Comparison of ENCODE assay signal across 8 cellular contexts in the genomic region with DNA sequence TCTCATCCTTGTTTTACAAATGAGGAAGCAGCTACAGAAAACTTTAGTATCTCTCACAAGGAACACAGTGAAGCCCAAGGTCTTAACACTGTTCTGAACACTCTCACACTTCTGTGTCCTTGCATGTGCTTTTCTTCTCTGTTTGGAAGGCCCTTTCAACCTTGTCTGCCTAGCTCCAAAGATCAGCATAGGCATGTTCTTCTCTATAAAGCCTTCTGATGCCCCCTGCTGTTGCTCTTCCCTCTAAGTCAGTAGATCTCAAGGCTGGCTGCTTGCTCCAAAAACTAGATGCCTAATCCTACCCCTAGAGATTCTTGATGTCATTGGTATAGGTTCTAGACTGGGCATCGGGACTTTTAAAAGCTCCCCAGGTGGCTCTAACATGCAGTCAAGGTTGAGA. TPM values are rescaled to one million over a fixed set of nuclear protein-coding genes. Genes with fewer than 3 reads are reported as not detected.
DNase-seq lines count a peak whose midpoint lies in the region; ATAC-seq, FAIRE-seq and TF ChIP-seq lines count a peak whose summit lies in the region.

No MANE protein-coding gene starts in this region.

- TF ChIP-seq POLR2A in HepG2 (IDR thresholded peaks at IDR 0.05; ENCODE audit: insufficient read depth in 1 of 2, low read depth in 2 of 2, low read length in 2 of 2), result no peak

- H3K4me2 ChIP-seq in GM23248 (ENCODE audit: unreplicated experiment) (peak overlapping the region; percentile 83), MM.1S (ENCODE audit: low read depth, low read length) (no peak overlapping the region), HepG2 (ENCODE audit: low read depth, low read length) (peak overlapping the region; percentile 71)

- no peaks in the 10 kb centered on the region for H3K27me3 Mint-ChIP-seq in chondrocyte (ENCODE audit: low read depth)

- H4K20me1 ChIP-seq in GM23248 (ENCODE audit: insufficient read depth) (no peaks in the 10 kb centered on the region), MM.1S (ENCODE audit: insufficient read depth, low read length) (no peaks in the 10 kb centered on the region), HepG2 (ENCODE audit: insufficient read depth, low read length) (no peaks in the 10 kb centered on the region)

- no peaks in the 10 kb centered on the region for H3K27me3 ChIP-seq in GM23248 (replicated peaks; ENCODE audit: insufficient read depth)
- no peaks in the 10 kb centered on the region for H3K27me3 ChIP-seq in MM.1S (replicated peaks; ENCODE audit: insufficient read depth, low read length)
- H3K27me3 ChIP-seq in HepG2 (ENCODE audit: control insufficient read depth in 1 of 2, insufficient read depth in 2 of 2, low read length in 2 of 2), result no peaks in the 10 kb centered on the region

- no peaks in the 10 kb centered on the region for H3K9me3 ChIP-seq in GM23248 (ENCODE audit: low read depth)
- no peaks in the 10 kb centered on the region for H3K9me3 ChIP-seq in MM.1S (replicated peaks; ENCODE audit: insufficient read depth, low read length)
- H3K9me3 ChIP-seq in HepG2 (ENCODE audit: low read length), result no peaks in the 10 kb centered on the region

- H3K79me2 ChIP-seq in GM23248 (ENCODE audit: insufficient read depth) (peaks cover 9% of the 10 kb centered on the region; the same call in 1 of the 2 replicates), MM.1S (ENCODE audit: low read length) (peaks cover 29% of the 10 kb centered on the region), HepG2 (ENCODE audit: insufficient read depth, low read length) (peaks cover 5% of the 10 kb centered on the region)

- POLR2A ChIA-PET in HepG2 (lab: Yijun Ruan, JAX), result interaction anchor here (0.6 to 3.1 kb wide), 10 partner anchors 18 to 208 kb away, joined by 3 to 91 read pairs (median 4); a partner anchor contains a TSS

- no peaks in the 10 kb centered on the region for H3K36me3 Mint-ChIP-seq in chondrocyte (ENCODE audit: low read depth)

- DNase-seq in activated CD4-positive, CD25-positive, alpha-beta regulatory T cell treated with anti-CD3 and anti-CD28 coated beads, Interleukin-2, amount 50 U/mL, for 72 hours, result no peak
- DNase-seq in GM23248, result peak; percentile 84
- peak; percentile 50 for DNase-seq in MM.1S
- DNase-seq in SK-N-DZ (ENCODE audit: low spot score), result peak; percentile 51
- no peak for DNase-seq in chondrocyte (ENCODE audit: low spot score)
- DNase-seq in HepG2 (ENCODE audit: low spot score), result peak; percentile 77
- DNase-seq in stromal cell of bone marrow (ENCODE audit: low read depth), result peak; percentile 59

- H3K9me3 Mint-ChIP-seq in chondrocyte (ENCODE audit: low read depth), result no peaks in the 10 kb centered on the region

- H3K9me2 ChIP-seq in GM23248 (ENCODE audit: insufficient read depth) (no peaks in the 10 kb centered on the region), MM.1S (replicated peaks; ENCODE audit: insufficient read depth, low read length) (no peaks in the 10 kb centered on the region)

- H3K9ac ChIP-seq in GM23248, result peak overlapping the region; percentile 56
- H3K9ac ChIP-seq in MM.1S (ENCODE audit: low read length), result no peak overlapping the region
- H3K9ac ChIP-seq in HepG2 (ENCODE audit: insufficient read depth, low read depth, low read length), result peak overlapping the region; percentile 22

- intact Hi-C loops in HepG2 (cut with micrococcal nuclease; ENCODE audit: unreplicated experiment), result loop anchor here (1.0 to 5.0 kb wide), 5 partner anchors 60 to 208 kb away; no protein-coding TSS in a partner anchor

- H3F3A ChIP-seq in GM23248 (ENCODE audit: insufficient read depth) (peaks cover 38% of the 10 kb centered on the region), MM.1S (ENCODE audit: insufficient read depth, low read length) (no peaks in the 10 kb centered on the region)

- ATAC-seq in activated CD4-positive, CD25-positive, alpha-beta regulatory T cell treated with anti-CD3 and anti-CD28 coated beads, Interleukin-2, amount 50 U/mL, for 24 hours, result peak; percentile 71 to 73
- peak; percentile 96 for ATAC-seq in HepG2

- H3K27ac Mint-ChIP-seq in chondrocyte (ENCODE audit: unreplicated experiment), result no peak overlapping the region

- TF ChIP-seq CTCF in MM.1S (IDR thresholded peaks at IDR 0.05; ENCODE audit: low read length) (peak; percentile 33; the same call in 1 of the 2 replicates), chondrocyte (IDR thresholded peaks at IDR 0.05) (peak; percentile 77), HepG2 (CRISPR knock-in tag; IDR thresholded peaks at IDR 0.05) (peak; percentile 82)

- TF ChIP-seq RAD21 in HepG2 (CRISPR knock-in tag; IDR thresholded peaks at IDR 0.05), result peak; percentile 81

- BruUV-seq in HepG2 (replicated peaks; lab: Mats Ljungman, UMichigan), result no TSS peak

- peak; percentile 75 for FAIRE-seq in HepG2 (lab: Jason Lieb, UNC)

- in situ Hi-C loops in GM23248 (cut with MboI), result loop anchor here (10.0 kb wide), 2 partner anchors 117 to 207 kb away; a partner anchor contains a TSS
- in situ Hi-C loops in HepG2 (cut with HindIII; ENCODE audit: extremely low pct_ligation_motif_present, low pct_unique_long_range_greater_than_20kb), result loop anchor here (5.0 kb wide), 3 partner anchors 120 to 210 kb away; a partner anchor contains a TSS

- CTCF ChIA-PET in HepG2 (lab: Yijun Ruan, JAX; ENCODE audit: low intra/inter-chr PET ratio, low total read pairs), result interaction anchor here (1.0 to 2.7 kb wide), 5 partner anchors 29 to 207 kb away, joined by 3 to 50 read pairs (median 27); a partner anchor contains a TSS

- H3K27ac ChIP-seq in GM23248 (peak overlapping the region; percentile 82), MM.1S (ENCODE audit: low read length) (no peak overlapping the region), HepG2 (ENCODE audit: extremely low read length, insufficient read depth, low read length) (peak overlapping the region; percentile 64)

- WGBS in GM23248 (ENCODE audit: low coverage in 1 of 2, low lambda C conversion rate in 2 of 2, missing lambda C conversion rate in 2 of 2), 2 experiments, result 0% methylated on average over 1 of the region's 1 CpG
- WGBS in HepG2 (ENCODE audit: low lambda C conversion rate), result no CpG with 5 or more reads among the region's 1 CpG

- no peaks in the 10 kb centered on the region for H3K36me3 ChIP-seq in GM23248 (ENCODE audit: low read depth)
- H3K36me3 ChIP-seq in MM.1S (replicated peaks; ENCODE audit: insufficient read depth, low read length), result no peaks in the 10 kb centered on the region
- no peaks in the 10 kb centered on the region for H3K36me3 ChIP-seq in HepG2 (replicated peaks in 1 of 2; ENCODE audit: control insufficient read depth in 1 of 2, insufficient read depth in 2 of 2, low read length in 2 of 2)

- TF ChIP-seq EP300 in HepG2 (IDR thresholded peaks at IDR 0.05; ENCODE audit: low read depth in 2 of 2, low read length in 2 of 2) (no peak), HepG2 (CRISPR knock-in tag; IDR thresholded peaks at IDR 0.05; ENCODE audit: borderline replicate concordance) (no peak)

- H2AFZ ChIP-seq in GM23248, result no peak overlapping the region
- no peak overlapping the region for H2AFZ ChIP-seq in MM.1S (ENCODE audit: low read length)
- H2AFZ ChIP-seq in HepG2 (ENCODE audit: low read length), result peak overlapping the region; percentile 69

- H3K4me1 Mint-ChIP-seq in chondrocyte (ENCODE audit: low read depth), result peaks cover 36% of the 10 kb centered on the region

- H3K4me3 ChIP-seq in GM23248 (peak overlapping the region; percentile 45; the same call in 1 of the 2 replicates), MM.1S (ENCODE audit: low read length) (no peak overlapping the region), HepG2 (replicated peaks in 1 of 3; ENCODE audit: insufficient read depth in 1 of 3, low read depth in 2 of 3, low read length in 3 of 3) (peak overlapping the region in 1 of 3 experiments; percentile 33; a peak in 1 of 6 replicates)

- H3K4me1 ChIP-seq in GM23248 (ENCODE audit: insufficient read depth) (peaks cover 52% of the 10 kb centered on the region), MM.1S (ENCODE audit: low read length) (peaks cover 17% of the 10 kb centered on the region; the same call in 1 of the 2 replicates), HepG2 (ENCODE audit: insufficient read depth, low read length) (peaks cover 66% of the 10 kb centered on the region)

- no peak overlapping the region for H3K4me3 Mint-ChIP-seq in chondrocyte (ENCODE audit: unreplicated experiment)

RNA-seq across cellular contexts. Expression of a gene that starts 5.9 kb away (rescaled TPM):
- total RNA-seq in GM23248 (2014; rRNA removed; shearing (Covaris generic)), result 7.3 and 8.6 TPM in 2 replicates
- polyA plus RNA-seq in GM23248 (2016; fragmentation: Nextera tagmentation; extraction: Ambion mirVana), result 20.2 and 21.0 TPM in 2 replicates
- polyA plus RNA-seq in SK-N-DZ (2014; cell fraction: cytosol; rRNA removed), result 35.0 and 41.1 TPM in 2 replicates
- polyA plus RNA-seq in SK-N-DZ (2014; cell fraction: nucleus; rRNA removed), result 19.8 and 20.8 TPM in 2 replicates
- 29.1 to 46.3 TPM (median 30.1 TPM) in 3 replicates for total RNA-seq in chondrocyte
- total RNA-seq in HepG2 (2016; rRNA removed; fragmentation: Illumina TruSeq; extraction: Trizol), result 22.1 and 27.8 TPM in 2 replicates
- 6.1 and 11.7 TPM in 2 replicates for total RNA-seq in HepG2 (2016; cell fraction: cytosol; rRNA removed; fragmentation: Illumina TruSeq; extraction: Trizol; ENCODE audit: low read depth)
- total RNA-seq in HepG2 (2016; cell fraction: insoluble cytoplasmic fraction; rRNA removed; fragmentation: Illumina TruSeq; extraction: Trizol), result 18.2 and 21.4 TPM in 2 replicates
- total RNA-seq in HepG2 (2016; cell fraction: membrane; rRNA removed; fragmentation: Illumina TruSeq; extraction: Trizol), result 11.4 and 12.0 TPM in 2 replicates
- 11.2 and 13.5 TPM in 2 replicates for total RNA-seq in HepG2 (2016; cell fraction: nucleus; rRNA removed; fragmentation: Illumina TruSeq; extraction: Trizol)
- polyA plus RNA-seq in HepG2 (2011; rRNA removed), result 9.7 and 9.9 TPM in 2 replicates
- polyA plus RNA-seq in HepG2 (2011; cell fraction: cytosol; rRNA removed), result 6.1 and 8.9 TPM in 2 replicates
- 1.6 and 2.5 TPM in 2 replicates for polyA plus RNA-seq in HepG2 (2011; cell fraction: nucleus; rRNA removed)
- 9.8 and 14.9 TPM in 2 replicates for polyA plus RNA-seq in HepG2 (2012)
- 5.3 and 7.4 TPM in 2 replicates for polyA plus RNA-seq in HepG2 (2016; cell fraction: cytosol; fragmentation: Illumina TruSeq; extraction: Trizol; ENCODE audit: low read depth)
- 23.0 and 23.5 TPM in 2 replicates for polyA plus RNA-seq in HepG2 (2016; cell fraction: insoluble cytoplasmic fraction; fragmentation: Illumina TruSeq; extraction: Trizol; ENCODE audit: low read depth)
- polyA plus RNA-seq in HepG2 (2016; cell fraction: membrane; fragmentation: Illumina TruSeq; extraction: Trizol; ENCODE audit: low read depth), result 8.0 and 10.7 TPM in 2 replicates
- polyA plus RNA-seq in HepG2 (2016; cell fraction: nucleus; fragmentation: Illumina TruSeq; extraction: Trizol; ENCODE audit: insufficient read depth, low read depth), result 14.6 and 17.4 TPM in 2 replicates
- 1.3 and 10.9 TPM in 2 replicates for polyA minus RNA-seq in HepG2 (2011; rRNA and poly(A)+ RNA removed; ENCODE audit: low replicate concordance)
- polyA minus RNA-seq in HepG2 (2011; cell fraction: cytosol; rRNA and poly(A)+ RNA removed), result 2.9 and 3.3 TPM in 2 replicates
- polyA minus RNA-seq in HepG2 (2011; cell fraction: nucleus; rRNA and poly(A)+ RNA removed), result 2.1 and 3.2 TPM in 2 replicates

RNA-seq across cellular contexts. Expression of a gene that starts 6.0 kb away (rescaled TPM):
- not detected in 2 replicates for total RNA-seq in GM23248 (2014; rRNA removed; shearing (Covaris generic))
- polyA plus RNA-seq in GM23248 (2016; fragmentation: Nextera tagmentation; extraction: Ambion mirVana) (not detected in 2 replicates), HepG2 (2011; rRNA removed) (not detected in 2 replicates)
- polyA plus RNA-seq in SK-N-DZ (2014; cell fraction: cytosol; rRNA removed), result not detected in 2 replicates
- not detected in 2 replicates for polyA plus RNA-seq in SK-N-DZ (2014; cell fraction: nucleus; rRNA removed)
- total RNA-seq in chondrocyte (0.30 TPM in 1 of 3 replicates, not detected in the others), HepG2 (2016; rRNA removed; fragmentation: Illumina TruSeq; extraction: Trizol) (not detected in 2 replicates)
- total RNA-seq in HepG2 (2016; cell fraction: cytosol; rRNA removed; fragmentation: Illumina TruSeq; extraction: Trizol; ENCODE audit: low read depth), result not detected in 2 replicates
- total RNA-seq in HepG2 (2016; cell fraction: insoluble cytoplasmic fraction; rRNA removed; fragmentation: Illumina TruSeq; extraction: Trizol), result not detected in 2 replicates
- not detected in 2 replicates for total RNA-seq in HepG2 (2016; cell fraction: membrane; rRNA removed; fragmentation: Illumina TruSeq; extraction: Trizol)
- total RNA-seq in HepG2 (2016; cell fraction: nucleus; rRNA removed; fragmentation: Illumina TruSeq; extraction: Trizol), result not detected in 2 replicates
- polyA plus RNA-seq in HepG2 (2011; cell fraction: cytosol; rRNA removed), result not detected in 2 replicates
- not detected in 2 replicates for polyA plus RNA-seq in HepG2 (2011; cell fraction: nucleus; rRNA removed)
- not detected in 2 replicates for polyA plus RNA-seq in HepG2 (2012)
- not detected in 2 replicates for polyA plus RNA-seq in HepG2 (2016; cell fraction: cytosol; fragmentation: Illumina TruSeq; extraction: Trizol; ENCODE audit: low read depth)
- not detected in 2 replicates for polyA plus RNA-seq in HepG2 (2016; cell fraction: insoluble cytoplasmic fraction; fragmentation: Illumina TruSeq; extraction: Trizol; ENCODE audit: low read depth)
- not detected in 2 replicates for polyA plus RNA-seq in HepG2 (2016; cell fraction: membrane; fragmentation: Illumina TruSeq; extraction: Trizol; ENCODE audit: low read depth)
- not detected in 2 replicates for polyA plus RNA-seq in HepG2 (2016; cell fraction: nucleus; fragmentation: Illumina TruSeq; extraction: Trizol; ENCODE audit: insufficient read depth, low read depth)
- not detected in 2 replicates for polyA minus RNA-seq in HepG2 (2011; rRNA and poly(A)+ RNA removed; ENCODE audit: low replicate concordance)
- polyA minus RNA-seq in HepG2 (2011; cell fraction: cytosol; rRNA and poly(A)+ RNA removed), result not detected in 2 replicates
- polyA minus RNA-seq in HepG2 (2011; cell fraction: nucleus; rRNA and poly(A)+ RNA removed), result not detected in 2 replicates

Comparison
In these comparisons a context has a peak if more than half of its experiments do, and no peak if none do; other contexts are left out.
1. DNase-seq: peak in GM23248 (single experiment), MM.1S (single experiment), SK-N-DZ (single experiment), HepG2 (single experiment) and stromal cell of bone marrow (single experiment); none in activated CD4-positive, CD25-positive, alpha-beta regulatory T cell treated with anti-CD3 and anti-CD28 coated beads, Interleukin-2, amount 50 U/mL, for 72 hours (single experiment) and chondrocyte (single experiment).
2. Peak in every context shown above with its lines, with median percentiles within 50 percentile points of each other: CTCF ChIP-seq.